8 cellular contexts compared by ENCODE assay signal in the genomic region with DNA sequence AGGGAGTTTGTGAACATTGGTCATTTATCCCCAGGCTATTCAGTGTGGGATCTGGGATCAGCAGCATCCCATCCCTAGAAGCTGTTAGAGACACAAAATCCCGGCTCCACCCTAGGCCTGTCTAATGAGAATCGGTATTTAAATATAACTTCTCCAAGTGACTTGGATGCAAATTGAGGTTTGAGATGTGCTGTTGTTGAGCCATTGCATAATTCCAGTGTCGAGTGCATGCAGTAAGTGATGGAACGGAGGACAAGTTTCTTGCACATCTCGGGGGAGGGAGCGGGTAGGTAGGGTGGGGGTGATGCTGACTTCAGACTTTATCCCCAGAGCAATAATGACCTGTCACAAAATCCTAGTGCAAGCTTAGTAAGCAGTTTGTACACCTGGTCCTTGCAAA.
"Had no signal": no experiment of that assay in that cellular context is flagged by ENCODE, and none has a peak within 500 bp of the region (broad histone marks: within the 10 kb centered on the region; RNA-seq: fewer than 3 reads in every experiment).

No MANE protein-coding gene starts in this region.

- DNase-seq: GDM1, GF-D8 had no signal

- FAIRE-seq: G401.6, GM12878, GM12891, GM12892, GM18507, GM19239 had no signal

- H3K4me3 ChIP-seq: GM12878 had no signal

- ATAC-seq: GM12878 had no signal
